ENCODE assay signal across 20 cellular contexts in the genomic region with DNA sequence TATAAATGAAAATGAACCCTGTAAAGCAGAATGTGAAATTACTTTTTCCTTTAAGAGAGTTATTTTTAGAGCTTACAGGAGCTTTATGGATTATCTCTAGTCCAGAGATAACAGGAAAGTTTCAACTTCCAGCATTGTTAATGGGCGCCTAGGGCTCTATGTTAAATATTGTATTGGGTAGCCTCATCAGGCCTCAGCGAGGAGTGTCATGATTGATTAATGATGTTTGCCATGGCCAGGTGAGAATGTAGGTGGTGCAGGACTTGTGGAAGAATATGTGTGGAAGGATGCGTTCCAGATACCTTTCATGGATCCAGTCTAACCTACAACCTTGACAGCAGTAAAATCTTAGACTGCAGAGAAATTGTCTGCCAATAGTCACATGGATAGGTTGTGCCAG. TPM values are rescaled to one million over a fixed set of nuclear protein-coding genes. Genes with fewer than 3 reads are reported as not detected.
DNase-seq lines count a peak whose midpoint lies in the region; ATAC-seq and TF ChIP-seq lines count a peak whose summit lies in the region.
"Had no signal": no experiment of that assay in that cellular context is flagged by ENCODE, and none has a peak within 500 bp of the region (broad histone marks: within the 10 kb centered on the region; RNA-seq: fewer than 3 reads in every experiment).

No MANE protein-coding gene starts in this region.

- no peak overlapping the region for H2BK120ac ChIP-seq in mesenchymal stem cell (ENCODE audit: low read depth, low read length)

- H2BK12ac ChIP-seq in mesenchymal stem cell (ENCODE audit: low read length in 2 of 2), result peak overlapping the region in 1 of 2 experiments; percentile 15

- no peak for TF ChIP-seq POLR2A in suprapubic skin (IDR thresholded peaks at IDR 0.05)

- WGBS in GM23248 (ENCODE audit: low coverage in 1 of 2, low lambda C conversion rate in 2 of 2, missing lambda C conversion rate in 2 of 2), 2 experiments, result 96 to 98% methylated on average over 3 of the region's 3 CpGs
- 89% methylated on average over 2 of the region's 3 CpGs for WGBS in mesenchymal stem cell
- 90% methylated on average over 3 of the region's 3 CpGs for WGBS in suprapubic skin

- H4K91ac ChIP-seq in mesenchymal stem cell (ENCODE audit: low read length), result no peak overlapping the region

- H3K9me2 ChIP-seq in GM23248 (ENCODE audit: insufficient read depth), result no peaks in the 10 kb centered on the region

- TF ChIP-seq CTCF in suprapubic skin (IDR thresholded peaks at IDR 0.05), result no peak
- TF ChIP-seq CTCF in GM13976 (IDR thresholded peaks at IDR 0.05; ENCODE audit: borderline replicate concordance, control extremely low read depth, extremely low read depth, insufficient read depth, missing control alignments), result no peak

- H3K4me1 ChIP-seq in GM23248 (ENCODE audit: insufficient read depth) (peaks cover 57% of the 10 kb centered on the region), mesenchymal stem cell (ENCODE audit: control insufficient read depth, insufficient read depth, low read depth, low read length) (peaks cover 7% of the 10 kb centered on the region), suprapubic skin (peaks cover 28% of the 10 kb centered on the region)

- H3K27ac ChIP-seq in GM23248 (peak overlapping the region; percentile 57), mesenchymal stem cell (ENCODE audit: low read length, poor library complexity, severe bottlenecking) (no peak overlapping the region), suprapubic skin (peak overlapping the region; percentile 32)
- H3K27ac ChIP-seq: psoas muscle, RWPE1, VCaP had no signal

- H4K8ac ChIP-seq in mesenchymal stem cell (ENCODE audit: low read length), result no peak overlapping the region

- H3K4ac ChIP-seq in mesenchymal stem cell (ENCODE audit: low read depth in 1 of 2, low read length in 2 of 2), result peak overlapping the region in 1 of 2 experiments; percentile 61

- H3K23ac ChIP-seq in mesenchymal stem cell (ENCODE audit: low read length in 2 of 2), result no peak overlapping the region

- no peaks in the 10 kb centered on the region for H3K27me3 ChIP-seq in GM23248 (replicated peaks; ENCODE audit: insufficient read depth)
- H3K27me3 ChIP-seq in mesenchymal stem cell (ENCODE audit: control insufficient read depth in 1 of 2, insufficient read depth in 1 of 2, low read length in 2 of 2), result no peaks in the 10 kb centered on the region
- no peaks in the 10 kb centered on the region for H3K27me3 ChIP-seq in suprapubic skin
- H3K27me3 ChIP-seq: brain microvascular endothelial cell had no signal

- TF ChIP-seq EP300 in suprapubic skin (IDR thresholded peaks at IDR 0.05), result no peak

- H2BK15ac ChIP-seq in mesenchymal stem cell (ENCODE audit: low read depth, poor library complexity, severe bottlenecking), result no peak overlapping the region

- H2AK5ac ChIP-seq in mesenchymal stem cell (ENCODE audit: low read length, severe bottlenecking), result no peak overlapping the region

- H3K4me2 ChIP-seq in GM23248 (ENCODE audit: unreplicated experiment) (peak overlapping the region; percentile 30), mesenchymal stem cell (ENCODE audit: low read length, poor library complexity, severe bottlenecking) (no peak overlapping the region)

- in situ Hi-C loops in GM23248 (cut with MboI), result no loop called here
- in situ Hi-C loops in GM13976 (cut with MboI; ENCODE audit: low sequenced_read_pairs, unreplicated experiment), result loop anchor here (25.0 kb wide), 1 partner anchor 190 kb away; the partner anchor contains the start of gene PRSS23

- DNase-seq in GM23248 (no peak), NCI-H146 treated with DMSO at 0.1 percent for 48 hours (lab: John Stamatoyannopoulos, UW; ENCODE audit: unreplicated experiment) (peak; percentile 43), mesenchymal stem cell (no peak), suprapubic skin (ENCODE audit: low spot score in 2 of 2) (no peak), GM19240 (ENCODE audit: insufficient read length, low spot score) (no peak), GM13976 (ENCODE audit: low spot score) (no peak)
- DNase-seq: activated CD4-positive, alpha-beta T cell treated with anti-CD3 and anti-CD28 coated beads, Interleukin-2, amount 10 ng/mL, durations not matched to agents 24 days and 14 days; activated T-cell treated with anti-CD3 and anti-CD28 coated beads, Interleukin-2, amount 50 U/mL, for 4 hours; brain microvascular endothelial cell; CD4-positive, CD25-positive, alpha-beta regulatory T cell; DMS 273 treated with DMSO at 0.1 percent for 48 hours; islet precursor cell; KG1; NCI-H1694; psoas muscle; small intestine had no signal

- no peak overlapping the region for H2BK5ac ChIP-seq in mesenchymal stem cell (ENCODE audit: low read depth, low read length, poor library complexity, severe bottlenecking)

- H3K9ac ChIP-seq in GM23248 (0 out of 2 replicates have a peak overlapping the region, but pooled peaks have one; percentile 29), mesenchymal stem cell (ENCODE audit: low read length) (peak overlapping the region; percentile 67)

- H3K79me2 ChIP-seq in GM23248 (ENCODE audit: insufficient read depth), result no peaks in the 10 kb centered on the region

- H3K14ac ChIP-seq in mesenchymal stem cell (ENCODE audit: low read length in 2 of 2), result peak overlapping the region in 1 of 2 experiments; percentile 18

- no peak overlapping the region for H3K4me3 ChIP-seq in GM23248
- H3K4me3 ChIP-seq in mesenchymal stem cell (ENCODE audit: insufficient read depth in 1 of 2, low read depth in 1 of 2, low read length in 2 of 2), result no peak overlapping the region
- no peak overlapping the region for H3K4me3 ChIP-seq in suprapubic skin
- H3K4me3 ChIP-seq: psoas muscle had no signal

- peaks cover 5% of the 10 kb centered on the region for H3K79me1 ChIP-seq in mesenchymal stem cell (replicated peaks; ENCODE audit: low read length, poor library complexity, severe bottlenecking)

- H4K20me1 ChIP-seq in GM23248 (ENCODE audit: insufficient read depth), result no peaks in the 10 kb centered on the region

- ATAC-seq in HG02884 (IDR thresholded peaks at IDR 0.05; ENCODE audit: unreplicated experiment), result no peak
- ATAC-seq: activated T-cell treated with anti-CD3 and anti-CD28 coated beads, Interleukin-2, amount 50 U/mL, for 4 hours; esophagus mucosa; psoas muscle had no signal

- peaks cover 24% of the 10 kb centered on the region for H3F3A ChIP-seq in GM23248 (ENCODE audit: insufficient read depth)

- H2AFZ ChIP-seq in GM23248 (peak overlapping the region; percentile 40; the same call in 1 of the 2 replicates), mesenchymal stem cell (ENCODE audit: low read depth, low read length) (no peak overlapping the region)

- H3K36me3 ChIP-seq in GM23248 (ENCODE audit: low read depth), result no peaks in the 10 kb centered on the region
- H3K36me3 ChIP-seq in mesenchymal stem cell (ENCODE audit: control insufficient read depth in 1 of 2, insufficient read depth in 2 of 2, low read depth in 1 of 2, low read length in 2 of 2), result no peaks in the 10 kb centered on the region
- no peaks in the 10 kb centered on the region for H3K36me3 ChIP-seq in suprapubic skin
- H3K36me3 ChIP-seq: brain microvascular endothelial cell had no signal

- no peak overlapping the region for H3K18ac ChIP-seq in mesenchymal stem cell (ENCODE audit: low read depth in 1 of 2, low read length in 2 of 2)

- H3K9me3 ChIP-seq in GM23248 (ENCODE audit: low read depth) (no peaks in the 10 kb centered on the region), mesenchymal stem cell (ENCODE audit: control insufficient read depth, low read length) (no peaks in the 10 kb centered on the region), suprapubic skin (no peaks in the 10 kb centered on the region)
- H3K9me3 ChIP-seq: psoas muscle had no signal

RNA-seq across cellular contexts. Expression of gene ME3, which starts 50.6 kb away (rescaled TPM):
- 7.7 and 10.9 TPM in 2 replicates for total RNA-seq in GM23248 (2014; rRNA removed; shearing (Covaris generic))
- polyA plus RNA-seq in GM23248 (2016; fragmentation: Nextera tagmentation; extraction: Ambion mirVana), result 7.5 TPM in 2 replicates
- 12.5 TPM for polyA plus RNA-seq in mesenchymal stem cell (2013, experiment 1 of 2)
- polyA plus RNA-seq in mesenchymal stem cell (2013, experiment 2 of 2), result 11.9 TPM
- total RNA-seq in suprapubic skin, result 10 to 100 TPM in 2 of 4 donors, 1 to 10 TPM in 2; 3.7 to 17.0 (median 9.4) TPM
